ENCODE assay signal across 18 cellular contexts in genomic region chr3:4936982-4937614, GRCh38.
"Had no signal": no experiment of that assay in that cellular context is flagged by ENCODE, and none has a peak within 500 bp of the region (broad histone marks: within the 10 kb centered on the region; RNA-seq: fewer than 3 reads in every experiment).

No MANE protein-coding gene starts in this region.

- H3K36me3 ChIP-seq: gastroesophageal sphincter, lower lobe of right lung, stomach, upper lobe of right lung had no signal

- ATAC-seq: activated CD8-positive, alpha-beta memory T cell treated with anti-CD3 and anti-CD28 coated beads, Interleukin-2, amount 10 ng/mL, durations not matched to agents 7 days and 5 days; gastroesophageal sphincter; left colon; lower lobe of right lung; psoas muscle; sciatic nerve; upper lobe of right lung had no signal

- FAIRE-seq: colon, endometrium had no signal

- H3K27me3 ChIP-seq: gastroesophageal sphincter, stomach, testis, upper lobe of right lung had no signal

- DNase-seq: activated B cell treated with CpG ODN at 0.5 μM for 24 hours; activated CD4-positive, alpha-beta T cell treated with anti-CD3 and anti-CD28 coated beads, Interleukin-2, amount 50 U/mL, for 4 hours; activated CD8-positive, alpha-beta memory T cell treated with anti-CD3 and anti-CD28 coated beads, Interleukin-2, amount 10 ng/mL, durations not matched to agents 7 days and 5 days; activated effector memory CD4-positive, alpha-beta T cell treated with anti-CD3 and anti-CD28 coated beads, Interleukin-2, amount 50 U/mL, for 16 hours; activated T-cell treated with anti-CD3 and anti-CD28 coated beads, Interleukin-2, amount 50 U/mL, for 24 hours; amniotic stem cell; caudate nucleus; left colon; lower lobe of right lung; occipital lobe; psoas muscle; stomach; testis; upper lobe of right lung had no signal

- H3K4me3 ChIP-seq: gastroesophageal sphincter, lower lobe of right lung, psoas muscle, stomach, testis, upper lobe of right lung had no signal

- H3K9me3 ChIP-seq: gastroesophageal sphincter, lower lobe of right lung, psoas muscle, stomach, testis, upper lobe of right lung had no signal

- H3K4me1 ChIP-seq: gastroesophageal sphincter, lower lobe of right lung, psoas muscle, stomach, testis, upper lobe of right lung had no signal

- H3K27ac ChIP-seq: gastroesophageal sphincter, lower lobe of right lung, psoas muscle, stomach, testis, upper lobe of right lung had no signal
